Comparison of ENCODE assay signal across 9 cellular contexts in the genomic region with DNA sequence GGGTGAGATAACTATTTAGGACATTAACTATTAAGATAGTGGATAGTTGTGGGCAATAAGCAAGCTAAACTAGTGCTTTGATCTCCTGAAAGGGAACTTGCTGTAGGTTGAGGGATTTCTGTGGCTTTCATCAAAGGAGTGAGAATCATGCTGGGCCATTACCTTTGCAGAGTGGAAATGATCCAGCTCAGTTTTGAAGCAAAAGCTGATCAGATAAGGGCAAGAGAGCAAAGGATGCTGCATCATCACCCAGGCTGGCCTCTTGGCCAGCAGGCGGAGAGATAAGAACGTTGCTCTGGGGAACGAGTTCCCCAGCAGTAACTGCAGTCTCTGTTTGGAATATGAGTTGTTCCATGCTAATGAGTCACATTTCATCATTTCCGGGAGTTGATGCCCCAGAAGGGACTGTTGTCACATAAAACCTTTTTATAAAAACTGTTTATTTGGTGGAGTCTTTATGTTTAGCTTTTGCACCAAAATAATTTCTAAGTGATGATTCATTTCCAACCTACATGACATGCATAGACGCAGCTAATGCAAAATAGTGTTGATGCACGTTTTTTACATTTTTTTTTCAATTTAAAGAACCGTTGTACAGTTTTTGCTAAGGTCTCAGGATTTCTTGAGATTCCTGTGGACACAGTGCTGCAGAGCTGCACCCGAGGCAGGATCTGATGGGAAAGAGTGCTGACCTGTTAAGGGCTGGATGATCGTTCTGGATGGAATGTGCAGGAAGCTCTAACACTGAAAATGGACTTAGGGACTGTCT.
DNase-seq lines count a peak whose midpoint lies in the region; ATAC-seq and TF ChIP-seq lines count a peak whose summit lies in the region.
"Had no signal": no experiment of that assay in that cellular context is flagged by ENCODE, and none has a peak within 500 bp of the region (broad histone marks: within the 10 kb centered on the region; RNA-seq: fewer than 3 reads in every experiment).

No MANE protein-coding gene starts in this region.

- TF ChIP-seq POLR2A in thyroid gland (IDR thresholded peaks at IDR 0.05) (no peak), lower leg skin (IDR thresholded peaks at IDR 0.05) (no peak), body of pancreas (IDR thresholded peaks at IDR 0.05) (no peak)

- H3K4me3 ChIP-seq in fibroblast of pulmonary artery (replicated peaks; ENCODE audit: low read depth, low read length) (no peak overlapping the region), thyroid gland (replicated peaks in 1 of 3) (no peak overlapping the region), lower leg skin (ENCODE audit: low read depth, poor library complexity, severe bottlenecking) (no peak overlapping the region), body of pancreas (no peak overlapping the region)

- intact Hi-C loops in thyroid gland (cut with DNase I) = no loop called here
- intact Hi-C loops in lower leg skin (cut with DNase I; ENCODE audit: low total_unique reads) = no loop called here
- intact Hi-C loops in body of pancreas (cut with DNase I) = no loop called here

- TF ChIP-seq CTCF in fibroblast of pulmonary artery (IDR thresholded peaks at IDR 0.05; ENCODE audit: low read length, missing control alignments) (peak; percentile 36), thyroid gland (IDR thresholded peaks at IDR 0.05) (no peak), lower leg skin (IDR thresholded peaks at IDR 0.05) (no peak), body of pancreas (IDR thresholded peaks at IDR 0.05) (no peak)

- 32 to 37% methylated on average over 9 of the region's 9 CpGs for WGBS in thyroid gland, 2 donors
- WGBS in lower leg skin, 2 donors = 26 to 27% methylated on average over 9 of the region's 9 CpGs
- WGBS in body of pancreas, 2 donors = 40 to 44% methylated on average over 9 of the region's 9 CpGs

- no peaks in the 10 kb centered on the region for H3K9me3 Mint-ChIP-seq in T-helper 2 cell treated with Interferon-gamma antibody and Interleukin-4, amounts not matched to agents 5 μg/mL and 100 μg/mL, for 36 hours

- no peak overlapping the region for H3K27ac ChIP-seq in thyroid gland
- no peak overlapping the region for H3K27ac ChIP-seq in body of pancreas
- H3K27ac ChIP-seq: parathyroid adenoma had no signal

- H3K27me3 ChIP-seq in thyroid gland (no peaks in the 10 kb centered on the region), body of pancreas (no peaks in the 10 kb centered on the region)

- H3K9me3 ChIP-seq in thyroid gland (no peaks in the 10 kb centered on the region), body of pancreas (no peaks in the 10 kb centered on the region)

- H3K4me1 ChIP-seq in thyroid gland = no peaks in the 10 kb centered on the region
- H3K4me1 ChIP-seq in body of pancreas = no peaks in the 10 kb centered on the region
- H3K4me1 ChIP-seq: parathyroid adenoma had no signal

- in situ Hi-C loops in G401 (cut with HindIII; ENCODE audit: low sequenced_read_pairs) = no loop called here

- no peaks in the 10 kb centered on the region for H3K36me3 Mint-ChIP-seq in T-helper 2 cell treated with Interferon-gamma antibody and Interleukin-4, amounts not matched to agents 5 μg/mL and 100 μg/mL, for 36 hours (ENCODE audit: low read depth)

- DNase-seq in HK-2 (ENCODE audit: unreplicated experiment) (peak; percentile 26), fibroblast of pulmonary artery (ENCODE audit: low read depth) (peak; percentile 93), G401 (ENCODE audit: low spot score) (no peak), thyroid gland (no peak), lower leg skin (ENCODE audit: low spot score in 2 of 2) (no peak), body of pancreas (no peak)
- peak; percentile 78 for DNase-seq in T-helper 2 cell treated with Interferon-gamma antibody and Interleukin-4, amounts not matched to agents 5 μg/mL and 100 μg/mL, for 36 hours (ENCODE audit: low spot score)
- DNase-seq in stimulated activated CD4-positive, alpha-beta T cell treated with anti-CD3 and anti-CD28 coated beads, Interleukin-2, amount 100 ng/mL, for 4 hours (ENCODE audit: low read depth) = peak; percentile 2

- H3K27ac Mint-ChIP-seq in T-helper 2 cell treated with Interferon-gamma antibody and Interleukin-4, amounts not matched to agents 5 μg/mL and 100 μg/mL, for 36 hours = peak overlapping the region; percentile 58

- H3K4me1 Mint-ChIP-seq in T-helper 2 cell treated with Interferon-gamma antibody and Interleukin-4, amounts not matched to agents 5 μg/mL and 100 μg/mL, for 36 hours (ENCODE audit: low read depth) = peaks cover 14% of the 10 kb centered on the region

- no peaks in the 10 kb centered on the region for H3K36me3 ChIP-seq in thyroid gland
- H3K36me3 ChIP-seq in body of pancreas (replicated peaks in 1 of 2; ENCODE audit: insufficient read depth in 1 of 2, low read depth in 2 of 2) = no peaks in the 10 kb centered on the region

- H3K4me3 Mint-ChIP-seq in T-helper 2 cell treated with Interferon-gamma antibody and Interleukin-4, amounts not matched to agents 5 μg/mL and 100 μg/mL, for 36 hours = peak overlapping the region; percentile 16

- H3K27me3 Mint-ChIP-seq in T-helper 2 cell treated with Interferon-gamma antibody and Interleukin-4, amounts not matched to agents 5 μg/mL and 100 μg/mL, for 36 hours (ENCODE audit: low read depth) = no peaks in the 10 kb centered on the region

- no peak for ATAC-seq in body of pancreas

Comparison
In these comparisons a context has a peak if more than half of its experiments do, and no peak if none do; other contexts are left out.
1. DNase-seq: peak in HK-2 (single experiment), T-helper 2 cell treated with Interferon-gamma antibody and Interleukin-4, amounts not matched to agents 5 μg/mL and 100 μg/mL, for 36 hours (single experiment), fibroblast of pulmonary artery (single experiment) and stimulated activated CD4-positive, alpha-beta T cell treated with anti-CD3 and anti-CD28 coated beads, Interleukin-2, amount 100 ng/mL, for 4 hours (single experiment); none in G401 (single experiment), thyroid gland (0 of 2), lower leg skin (0 of 2) and body of pancreas (0 of 4).